In genomic region chr20:58829531-58829941, GRCh38 we compare ENCODE assay signal across 14 cellular contexts. TPM values are rescaled to one million over a fixed set of nuclear protein-coding genes. Genes with fewer than 3 reads are reported as not detected.
DNase-seq lines count a peak whose midpoint lies in the region; TF ChIP-seq lines count a peak whose summit lies in the region.
"Had no signal": no experiment of that assay in that cellular context is flagged by ENCODE, and none has a peak within 500 bp of the region (broad histone marks: within the 10 kb centered on the region; RNA-seq: fewer than 3 reads in every experiment).

No MANE protein-coding gene starts in this region.

- DNase-seq in LNCaP clone FGC (ENCODE audit: low read depth) (peak; percentile 60), astrocyte of the spinal cord (ENCODE audit: low read depth, low spot score) (peak; percentile 47), inferior parietal cortex (ENCODE audit: extremely low spot score) (peak; percentile 36), NCI-H345 (lab: John Stamatoyannopoulos, UW) (no peak), NCI-H1105 treated with DMSO at 0.1 percent for 48 hours (lab: John Stamatoyannopoulos, UW) (no peak)
- no peak for DNase-seq in stimulated activated CD4-positive, alpha-beta T cell treated with anti-CD3 and anti-CD28 coated beads, Interleukin-1b, Interleukin-23, amount 100 ng/mL, for 48 hours
- DNase-seq: Calu3; islet precursor cell; Karpas-422; NCI-H226; stimulated activated CD4-positive, alpha-beta T cell treated with anti-CD3 and anti-CD28 coated beads, Interleukin-2, amount 100 ng/mL, for 24 hours; stimulated activated naive CD4-positive, alpha-beta T cell; WERI-Rb-1 had no signal

- no peaks in the 10 kb centered on the region for H3K9me3 ChIP-seq in skeletal muscle tissue (ENCODE audit: control insufficient read depth in 3 of 3, low read length in 3 of 3)

- in situ Hi-C loops in astrocyte of the spinal cord (cut with HindIII; ENCODE audit: low sequenced_read_pairs) = loop anchor here (25.0 kb wide), 1 partner anchor 592 kb away; the partner anchor contains the start of gene ANKRD60

- peak overlapping the region; percentile 61 for H3K27ac ChIP-seq in skeletal muscle tissue (ENCODE audit: low read depth, low read length)
- H3K27ac ChIP-seq: WERI-Rb-1 had no signal

- H3K9ac ChIP-seq in skeletal muscle tissue (ENCODE audit: low read depth in 1 of 3, low read length in 3 of 3) = peak overlapping the region in 1 of 3 donors; percentile 47

- H3K36me3 ChIP-seq in skeletal muscle tissue (ENCODE audit: control insufficient read depth in 3 of 3, insufficient read depth in 3 of 3, low read length in 3 of 3) = no peaks in the 10 kb centered on the region
- H3K36me3 ChIP-seq: WERI-Rb-1 had no signal

- peaks cover 29 to 48% (median 31%) of the 10 kb centered on the region in 3 donors for H3K4me1 ChIP-seq in skeletal muscle tissue (ENCODE audit: control insufficient read depth in 3 of 3, insufficient read depth in 3 of 3, low read length in 3 of 3)

- no peaks in the 10 kb centered on the region for H3K27me3 ChIP-seq in skeletal muscle tissue (ENCODE audit: control insufficient read depth in 3 of 3, insufficient read depth in 3 of 3, low read length in 3 of 3)

- peak; percentile 44 for TF ChIP-seq CTCF in LNCaP clone FGC (IDR thresholded peaks at IDR 0.05; ENCODE audit: control insufficient read depth, extremely low read depth, insufficient read depth)
- no peak for TF ChIP-seq CTCF in astrocyte of the spinal cord (IDR thresholded peaks at IDR 0.05; ENCODE audit: low read depth, low read length)

- H3K4me3 ChIP-seq in LNCaP clone FGC (ENCODE audit: low read depth, low read length) (no peak overlapping the region), astrocyte of the spinal cord (ENCODE audit: low read depth, low read length) (no peak overlapping the region), skeletal muscle tissue (ENCODE audit: low read length in 3 of 3) (peak overlapping the region in 1 of 3 donors; percentile 50)

RNA-seq across cellular contexts. Expression of gene GNAS-AS1, which starts 21.2 kb away (rescaled TPM):
- 1.0 TPM for total RNA-seq in skeletal muscle tissue

RNA-seq across cellular contexts. Expression of gene GNAS, which starts 23.0 kb away (rescaled TPM):
- 820 TPM for total RNA-seq in skeletal muscle tissue

Comparison
In these comparisons a context has a peak if more than half of its experiments do, and no peak if none do; other contexts are left out.
1. DNase-seq: peak in LNCaP clone FGC (single experiment), astrocyte of the spinal cord (single experiment) and inferior parietal cortex (single experiment); none in NCI-H345 (single experiment), NCI-H1105 treated with DMSO at 0.1 percent for 48 hours (single experiment) and stimulated activated CD4-positive, alpha-beta T cell treated with anti-CD3 and anti-CD28 coated beads, Interleukin-1b, Interleukin-23, amount 100 ng/mL, for 48 hours (single experiment).